Comparison of ENCODE assay signal across 1 cellular context in genomic region chr5:37703841-37704241, GRCh38.
TF ChIP-seq lines count a peak whose summit lies in the region.

No MANE protein-coding gene starts in this region.

TF ChIP-seq in IMR-90, 13 proteins besides CTCF, POLR2A, EP300 and RAD21 (continued from another document):
- TF ChIP-seq MXI1 (IDR thresholded peaks at IDR 0.05; ENCODE audit: borderline replicate concordance, low read depth, low read length): no peak
- TF ChIP-seq MAFK (IDR thresholded peaks at IDR 0.05; ENCODE audit: low read depth, low read length): no peak
- no peak for TF ChIP-seq RCOR1 (IDR thresholded peaks at IDR 0.05; ENCODE audit: insufficient replicate concordance, low read length)
